In the genomic region with DNA sequence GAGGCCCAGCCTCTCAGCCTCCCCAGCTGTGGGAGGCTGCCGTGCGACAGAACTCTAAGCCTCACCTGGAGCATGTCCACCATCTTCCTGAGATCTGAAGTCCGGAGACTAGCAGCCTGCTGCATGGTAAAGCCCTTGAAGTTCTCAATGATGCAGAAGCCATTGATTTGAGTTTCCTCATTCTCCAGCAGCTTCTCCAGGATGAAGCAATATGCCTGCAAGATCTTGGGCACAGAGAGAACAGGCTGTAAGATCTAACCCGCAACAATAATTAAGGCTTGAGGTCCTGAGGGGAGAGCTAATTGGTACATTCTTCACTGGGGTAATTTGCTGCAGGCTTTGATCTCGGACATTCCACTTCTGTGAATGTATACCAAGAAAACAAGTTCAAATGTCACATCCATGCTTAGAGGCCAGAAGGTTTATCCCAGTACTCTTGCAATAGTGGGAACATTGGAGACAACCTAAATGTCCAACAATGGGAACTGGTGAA, we compare ENCODE assay signal across 19 cellular contexts. TPM values are rescaled to one million over a fixed set of nuclear protein-coding genes. Genes with fewer than 3 reads are reported as not detected.
DNase-seq lines count a peak whose midpoint lies in the region; ATAC-seq, FAIRE-seq and TF ChIP-seq lines count a peak whose summit lies in the region.
"Had no signal": no experiment of that assay in that cellular context is flagged by ENCODE, and none has a peak within 500 bp of the region (broad histone marks: within the 10 kb centered on the region; RNA-seq: fewer than 3 reads in every experiment).

No MANE protein-coding gene starts in this region.

- POLR2A ChIA-PET in IMR-90 (lab: Charles Lee; ENCODE audit: unreplicated experiment) = no interaction called here

- H2BK120ac ChIP-seq in IMR-90 (ENCODE audit: low read depth, low read length) = no peak overlapping the region

- H3K4me1 ChIP-seq in IMR-90 (ENCODE audit: control insufficient read depth, insufficient read depth, low read length) (no peaks in the 10 kb centered on the region), adipocyte (ENCODE audit: control insufficient read depth, insufficient read depth, low read length) (no peaks in the 10 kb centered on the region), kidney (ENCODE audit: control insufficient read depth in 1 of 2, insufficient read depth in 1 of 2, low read depth in 1 of 2, low read length in 2 of 2) (no peaks in the 10 kb centered on the region)
- H3K4me1 ChIP-seq: BE2C, HAP-1 had no signal

- no peak for TF ChIP-seq RAD21 in IMR-90 (IDR thresholded peaks at IDR 0.05; ENCODE audit: low read length)

- dilution Hi-C loops in IMR-90 (cut with HindIII; ENCODE audit: low sequenced_read_pairs, unreplicated experiment) = no loop called here

- DNase-seq in SKM-1 treated with dmso at 0.1 percent for 144 hours (lab: John Stamatoyannopoulos, UW; ENCODE audit: unreplicated experiment) (peak; percentile 11), SKM-1 (lab: John Stamatoyannopoulos, UW; ENCODE audit: unreplicated experiment) (no peak), IMR-90 (no peak), adipocyte (ENCODE audit: low read depth) (peak; percentile 33), kidney (peak; percentile 27), NCI-H1417 (lab: John Stamatoyannopoulos, UW) (no peak), GOT3 (lab: John Stamatoyannopoulos, UW) (no peak)
- DNase-seq: BE2C; CD4-positive, alpha-beta memory T cell; DMS79; EL; GDM1 had no signal

- no peaks in the 10 kb centered on the region for H3K79me1 ChIP-seq in IMR-90 (ENCODE audit: low read depth in 1 of 2, low read length in 2 of 2)

- H3K4me3 ChIP-seq in IMR-90 (ENCODE audit: insufficient read depth, low read depth, low read length) = no peak overlapping the region
- no peak overlapping the region for H3K4me3 ChIP-seq in adipocyte (ENCODE audit: low read length)
- H3K4me3 ChIP-seq in kidney (ENCODE audit: low read length in 2 of 2) = no peak overlapping the region
- H3K4me3 ChIP-seq: HAP-1 had no signal

- no TSS peak for BruUV-seq in IMR-90 (replicated peaks; lab: Mats Ljungman, UMichigan)

- H2AK9ac ChIP-seq in IMR-90 (replicated peaks; ENCODE audit: low read depth, low read length, poor library complexity) = no peak overlapping the region

- TF ChIP-seq POLR2A in IMR-90 (IDR thresholded peaks at IDR 0.05; ENCODE audit: low read depth, low read length) = no peak

- H3K4me2 ChIP-seq in IMR-90 (ENCODE audit: low read depth, low read length) = no peak overlapping the region

- H2AFZ ChIP-seq in IMR-90 (replicated peaks; ENCODE audit: low read length, poor library complexity) = no peak overlapping the region

- H3K9me1 ChIP-seq in IMR-90 (ENCODE audit: insufficient read depth, low read length) = no peaks in the 10 kb centered on the region; the same call in 1 of the 2 replicates

- H2BK15ac ChIP-seq in IMR-90 (ENCODE audit: low read depth, low read length) = no peak overlapping the region

- H3K27ac ChIP-seq in IMR-90 (ENCODE audit: insufficient read depth, low read length) (no peak overlapping the region), kidney (ENCODE audit: low read depth in 2 of 2, low read length in 2 of 2) (no peak overlapping the region)
- H3K27ac ChIP-seq: C4-2B had no signal

- no peak for FAIRE-seq in kidney (lab: Jason Lieb, UNC)
- FAIRE-seq: A204.1, GM12892, H1 had no signal

- no peak overlapping the region for H3K4ac ChIP-seq in IMR-90 (ENCODE audit: low read depth, low read length)

- H2AK5ac ChIP-seq in IMR-90 (ENCODE audit: low read depth, low read length) = no peak overlapping the region

- CTCF ChIA-PET in IMR-90 (lab: Yijun Ruan, JAX) = no interaction called here

- no peak overlapping the region for H2BK5ac ChIP-seq in IMR-90 (ENCODE audit: low read depth, low read length, poor library complexity, severe bottlenecking)

- H4K5ac ChIP-seq in IMR-90 (ENCODE audit: low read depth, low read length) = no peak overlapping the region

- no peak overlapping the region for H3K14ac ChIP-seq in IMR-90 (replicated peaks; ENCODE audit: low read depth, low read length)

- ATAC-seq in IMR-90 (ENCODE audit: low read depth) = no peak
- no peak for ATAC-seq in HG02798 (IDR thresholded peaks at IDR 0.05; ENCODE audit: poor library complexity, unreplicated experiment)

- H3K36me3 ChIP-seq in IMR-90 (ENCODE audit: control insufficient read depth, insufficient read depth, low read length) (no peaks in the 10 kb centered on the region), adipocyte (ENCODE audit: control insufficient read depth, insufficient read depth, low read length, severe bottlenecking) (no peaks in the 10 kb centered on the region), kidney (ENCODE audit: control insufficient read depth in 1 of 2, insufficient read depth in 2 of 2, low read length in 2 of 2) (no peaks in the 10 kb centered on the region)
- H3K36me3 ChIP-seq: BE2C, HAP-1 had no signal

- H2BK20ac ChIP-seq in IMR-90 (ENCODE audit: low read depth, low read length) = no peak overlapping the region

- H3K56ac ChIP-seq in IMR-90 (ENCODE audit: extremely low read depth, insufficient read depth, low read length) = no peak overlapping the region

- in situ Hi-C loops in IMR-90 (cut with MboI; ENCODE audit: low sequenced_read_pairs) = no loop called here

- no peaks in the 10 kb centered on the region for H3K9me3 ChIP-seq in IMR-90 (ENCODE audit: control insufficient read depth, insufficient read depth, low read length)
- no peaks in the 10 kb centered on the region for H3K9me3 ChIP-seq in adipocyte (ENCODE audit: control insufficient read depth, low read length)
- H3K9me3 ChIP-seq in kidney (ENCODE audit: control insufficient read depth in 1 of 2, low read length in 2 of 2) = no peaks in the 10 kb centered on the region
- H3K9me3 ChIP-seq: BE2C, HAP-1 had no signal

- no peak for TF ChIP-seq CTCF in IMR-90 (conservative IDR thresholded peaks at IDR 0.05; ENCODE audit: low read depth, low read length)
- no peak for TF ChIP-seq CTCF in kidney (IDR thresholded peaks at IDR 0.05; ENCODE audit: borderline replicate concordance, extremely low read depth, insufficient read depth)

- H4K20me1 ChIP-seq in IMR-90 (ENCODE audit: insufficient read depth, low read length) = no peaks in the 10 kb centered on the region

- WGBS in IMR-90 (ENCODE audit: extremely low coverage in 2 of 2, insufficient read length in 1 of 2), 2 experiments = no CpG with 5 or more reads among the region's 5 CpGs

- H3K23ac ChIP-seq in IMR-90 (ENCODE audit: low read depth, low read length) = no peak overlapping the region

- H3K18ac ChIP-seq in IMR-90 (ENCODE audit: low read depth, low read length) = no peak overlapping the region

- intact Hi-C loops in IMR-90 (cut with micrococcal nuclease) = no loop called here
- intact Hi-C loops in kidney (cut with DNase I) = no loop called here

- H4K8ac ChIP-seq in IMR-90 (ENCODE audit: low read depth in 2 of 2, low read length in 2 of 2) = no peak overlapping the region

- no peak overlapping the region for H4K91ac ChIP-seq in IMR-90 (ENCODE audit: insufficient read depth, low read depth, low read length)

- H3K9ac ChIP-seq in IMR-90 (ENCODE audit: low read depth, low read length) (no peak overlapping the region), adipocyte (ENCODE audit: low read length) (no peak overlapping the region), kidney (ENCODE audit: low read length in 2 of 2) (no peak overlapping the region)

- H3K27me3 ChIP-seq in IMR-90 (ENCODE audit: control insufficient read depth, insufficient read depth, low read length) (peaks cover 5% of the 10 kb centered on the region; the same call in 1 of the 2 replicates), adipocyte (replicated peaks; ENCODE audit: control insufficient read depth, insufficient read depth, low read length) (peaks cover 2% of the 10 kb centered on the region)
- H3K27me3 ChIP-seq: BE2C had no signal

TF ChIP-seq in IMR-90, 13 proteins besides CTCF, POLR2A, EP300 and RAD21:
- TF ChIP-seq RCOR1 (IDR thresholded peaks at IDR 0.05; ENCODE audit: insufficient replicate concordance, low read length) (no peak), CEBPB (IDR thresholded peaks at IDR 0.05; ENCODE audit: low read depth, low read length) (0 out of 2 replicates have a peak, but pooled peaks have one; percentile 12), BHLHE40 (IDR thresholded peaks at IDR 0.05; ENCODE audit: low read depth, low read length) (no peak)

RNA-seq across cellular contexts. Expression of a gene that starts 9.7 kb away (rescaled TPM):
- total RNA-seq in IMR-90 (2012; rRNA removed) (not detected in 2 replicates), kidney (not detected)
- polyA plus RNA-seq in IMR-90 (2012; rRNA removed) (not detected in 2 replicates), kidney (ENCODE audit: insufficient read depth, low read depth, low replicate concordance) (not detected)
- not detected in 2 replicates for polyA plus RNA-seq in IMR-90 (2012; cell fraction: cytosol; rRNA removed)
- polyA plus RNA-seq in IMR-90 (2012; cell fraction: nucleus; rRNA removed; ENCODE audit: low replicate concordance) = not detected in 2 replicates
- total RNA-seq: CD4-positive, alpha-beta memory T cell; H1; HT1080 had no signal
- polyA plus RNA-seq: CD4-positive, alpha-beta memory T cell had no signal

RNA-seq across cellular contexts. Expression of a gene that starts 32.1 kb away (rescaled TPM):
- total RNA-seq in IMR-90 (2012; rRNA removed) = 25.6 and 34.2 TPM in 2 replicates
- 11.6 and 13.2 TPM in 2 replicates for polyA plus RNA-seq in IMR-90 (2012; rRNA removed)
- 1.8 and 4.1 TPM in 2 replicates for polyA plus RNA-seq in IMR-90 (2012; cell fraction: cytosol; rRNA removed)
- 3.0 and 18.5 TPM in 2 replicates for polyA plus RNA-seq in IMR-90 (2012; cell fraction: nucleus; rRNA removed; ENCODE audit: low replicate concordance)
- total RNA-seq in kidney = 6.6 TPM
- 2.4 TPM for polyA plus RNA-seq in kidney (ENCODE audit: insufficient read depth, low read depth, low replicate concordance)

Comparison
In these comparisons a context has a peak if more than half of its experiments do, and no peak if none do; other contexts are left out.
1. DNase-seq: peak in SKM-1 treated with dmso at 0.1 percent for 144 hours (single experiment), adipocyte (single experiment) and kidney (single experiment); none in SKM-1 (single experiment), IMR-90 (single experiment), NCI-H1417 (0 of 3) and GOT3 (single experiment).